16 cellular contexts compared by ENCODE assay signal in genomic region chr4:184443318-184443717, GRCh38. TPM values are rescaled to one million over a fixed set of nuclear protein-coding genes. Genes with fewer than 3 reads are reported as not detected.
DNase-seq lines count a peak whose midpoint lies in the region; ATAC-seq, FAIRE-seq and TF ChIP-seq lines count a peak whose summit lies in the region.
"Had no signal": no experiment of that assay in that cellular context is flagged by ENCODE, and none has a peak within 500 bp of the region (broad histone marks: within the 10 kb centered on the region; RNA-seq: fewer than 3 reads in every experiment).

No MANE protein-coding gene starts in this region.

- peaks cover 80% of the 10 kb centered on the region for H3K4me1 Mint-ChIP-seq in activated naive CD8-positive, alpha-beta T cell treated with anti-CD3 and anti-CD28 coated beads for 36 hours
- H3K4me1 Mint-ChIP-seq in activated naive CD8-positive, alpha-beta T cell treated with anti-CD3 and anti-CD28 coated beads, Interleukin-2, amount 50 U/mL, for 24 hours: peaks cover 78% of the 10 kb centered on the region
- peaks cover 69% of the 10 kb centered on the region for H3K4me1 Mint-ChIP-seq in T-helper 17 cell
- H3K4me1 Mint-ChIP-seq in stimulated activated memory B cell treated with anti-CD40 and anti-IgM and Interleukin-4, amounts not matched to agents 10 μg/mL and 1 μg/mL and 100 μg/mL, for 72 hours: peaks cover 90% of the 10 kb centered on the region

- TF ChIP-seq CTCF in transverse colon (IDR thresholded peaks at IDR 0.05): no peak

- no peak for TF ChIP-seq POLR2A in transverse colon (IDR thresholded peaks at IDR 0.05)

- no peaks in the 10 kb centered on the region for H3K27me3 Mint-ChIP-seq in activated naive CD8-positive, alpha-beta T cell treated with anti-CD3 and anti-CD28 coated beads for 36 hours
- H3K27me3 Mint-ChIP-seq in activated naive CD8-positive, alpha-beta T cell treated with anti-CD3 and anti-CD28 coated beads, Interleukin-2, amount 50 U/mL, for 24 hours: no peaks in the 10 kb centered on the region
- H3K27me3 Mint-ChIP-seq in T-helper 17 cell: no peaks in the 10 kb centered on the region
- no peaks in the 10 kb centered on the region for H3K27me3 Mint-ChIP-seq in stimulated activated memory B cell treated with anti-CD40 and anti-IgM and Interleukin-4, amounts not matched to agents 10 μg/mL and 1 μg/mL and 100 μg/mL, for 72 hours

- peaks cover 9 to 83% (median 29%) of the 10 kb centered on the region in 4 donors for H3K4me1 ChIP-seq in transverse colon

- H3K9me3 ChIP-seq in T-helper 17 cell (ENCODE audit: control insufficient read depth, low read length, poor library complexity, severe bottlenecking) (no peaks in the 10 kb centered on the region), transverse colon (no peaks in the 10 kb centered on the region)
- H3K9me3 ChIP-seq: Caco-2 had no signal

- no peaks in the 10 kb centered on the region for H3K36me3 ChIP-seq in transverse colon

- no peak overlapping the region for H3K27ac ChIP-seq in transverse colon

- no peak for ATAC-seq in activated naive CD8-positive, alpha-beta T cell treated with anti-CD3 and anti-CD28 coated beads, Interleukin-2, amount 50 U/mL, for 24 hours
- ATAC-seq in T-helper 17 cell: no peak
- no peak for ATAC-seq in stimulated activated memory B cell treated with anti-CD40 and anti-IgM and Interleukin-4, amounts not matched to agents 10 μg/mL and 1 μg/mL and 100 μg/mL, for 72 hours
- no peak for ATAC-seq in HG03439 (IDR thresholded peaks at IDR 0.05; ENCODE audit: unreplicated experiment)
- ATAC-seq: GM12878 had no signal

- H3K4me3 Mint-ChIP-seq in activated naive CD8-positive, alpha-beta T cell treated with anti-CD3 and anti-CD28 coated beads for 36 hours: no peak overlapping the region
- H3K4me3 Mint-ChIP-seq in activated naive CD8-positive, alpha-beta T cell treated with anti-CD3 and anti-CD28 coated beads, Interleukin-2, amount 50 U/mL, for 24 hours: no peak overlapping the region
- no peak overlapping the region for H3K4me3 Mint-ChIP-seq in T-helper 17 cell
- no peak overlapping the region for H3K4me3 Mint-ChIP-seq in stimulated activated memory B cell treated with anti-CD40 and anti-IgM and Interleukin-4, amounts not matched to agents 10 μg/mL and 1 μg/mL and 100 μg/mL, for 72 hours

- no peak for DNase-seq in activated naive CD8-positive, alpha-beta T cell treated with anti-CD3 and anti-CD28 coated beads for 36 hours
- no peak for DNase-seq in activated naive CD8-positive, alpha-beta T cell treated with anti-CD3 and anti-CD28 coated beads, Interleukin-2, amount 50 U/mL, for 24 hours
- no peak for DNase-seq in T-helper 17 cell
- DNase-seq in transverse colon: no peak
- no peak for DNase-seq in AML-193 (lab: John Stamatoyannopoulos, UW)
- DNase-seq: Caco-2, DMS53, Kasumi-1, NCI-H1930, NCI-H2171 treated with DMSO at 0.1 percent for 48 hours, NCI-H774 had no signal

- H3K36me3 Mint-ChIP-seq in activated naive CD8-positive, alpha-beta T cell treated with anti-CD3 and anti-CD28 coated beads for 36 hours: peaks cover 43% of the 10 kb centered on the region
- peaks cover 8% of the 10 kb centered on the region for H3K36me3 Mint-ChIP-seq in activated naive CD8-positive, alpha-beta T cell treated with anti-CD3 and anti-CD28 coated beads, Interleukin-2, amount 50 U/mL, for 24 hours (ENCODE audit: low read depth)
- peaks cover 2% of the 10 kb centered on the region for H3K36me3 Mint-ChIP-seq in T-helper 17 cell (ENCODE audit: low read depth)
- H3K36me3 Mint-ChIP-seq in stimulated activated memory B cell treated with anti-CD40 and anti-IgM and Interleukin-4, amounts not matched to agents 10 μg/mL and 1 μg/mL and 100 μg/mL, for 72 hours: peaks cover 43% of the 10 kb centered on the region

- peaks cover 3% of the 10 kb centered on the region for H3K9me3 Mint-ChIP-seq in activated naive CD8-positive, alpha-beta T cell treated with anti-CD3 and anti-CD28 coated beads for 36 hours
- no peaks in the 10 kb centered on the region for H3K9me3 Mint-ChIP-seq in activated naive CD8-positive, alpha-beta T cell treated with anti-CD3 and anti-CD28 coated beads, Interleukin-2, amount 50 U/mL, for 24 hours
- no peaks in the 10 kb centered on the region for H3K9me3 Mint-ChIP-seq in stimulated activated memory B cell treated with anti-CD40 and anti-IgM and Interleukin-4, amounts not matched to agents 10 μg/mL and 1 μg/mL and 100 μg/mL, for 72 hours

- H3K4me3 ChIP-seq in transverse colon: no peak overlapping the region
- H3K4me3 ChIP-seq: GM12878 had no signal

- no peak for TF ChIP-seq EP300 in transverse colon (IDR thresholded peaks at IDR 0.05; ENCODE audit: low read depth)

- no peaks in the 10 kb centered on the region for H3K27me3 ChIP-seq in transverse colon

- H3K27ac Mint-ChIP-seq in activated naive CD8-positive, alpha-beta T cell treated with anti-CD3 and anti-CD28 coated beads for 36 hours: peak overlapping the region; percentile 9
- H3K27ac Mint-ChIP-seq in activated naive CD8-positive, alpha-beta T cell treated with anti-CD3 and anti-CD28 coated beads, Interleukin-2, amount 50 U/mL, for 24 hours: no peak overlapping the region
- peak overlapping the region; percentile 6 for H3K27ac Mint-ChIP-seq in T-helper 17 cell
- peak overlapping the region; percentile 6 for H3K27ac Mint-ChIP-seq in stimulated activated memory B cell treated with anti-CD40 and anti-IgM and Interleukin-4, amounts not matched to agents 10 μg/mL and 1 μg/mL and 100 μg/mL, for 72 hours

- in situ Hi-C loops in transverse colon (cut with MboI; ENCODE audit: low pct_ligation_motif_present in 1 of 4, low pct_unique_long_range_greater_than_20kb in 1 of 4, low sequenced_read_pairs in 3 of 4): no loop called here

- 99 to 100% methylated on average over 2 of the region's 2 CpGs for WGBS in transverse colon (ENCODE audit: low coverage in 1 of 2), 2 donors

- FAIRE-seq in islet of Langerhans (lab: Jason Lieb, UNC): peak; percentile 33
- FAIRE-seq: GM12878, H54 had no signal

- intact Hi-C loops in transverse colon (cut with DNase I; ENCODE audit: low total_unique reads): no loop called here

RNA-seq across cellular contexts. Expression of gene IRF2, which starts 31.0 kb away (rescaled TPM):
- total RNA-seq in activated naive CD8-positive, alpha-beta T cell treated with anti-CD3 and anti-CD28 coated beads for 36 hours: 10 to 100 TPM; 49.1 to 61.4 TPM
- 10 to 100 TPM; 33.5 to 37.2 TPM for total RNA-seq in T-helper 17 cell
- 10 to 100 TPM; 15.3 to 85.3 (median 42.5) TPM for total RNA-seq in transverse colon
